ENCODE assay signal across 1 cellular context in genomic region chr1:23539698-23540266, GRCh38.
TF ChIP-seq lines count a peak whose summit lies in the region.

No MANE protein-coding gene starts in this region.

TF ChIP-seq in WTC11, 78 proteins besides CTCF, POLR2A, EP300 and RAD21 (continued from another document):
- peak; percentile 96 for TF ChIP-seq ZBTB21 (CRISPR knock-in tag; IDR thresholded peaks at IDR 0.05; ENCODE audit: borderline replicate concordance)
- no peak for TF ChIP-seq IRF1 (CRISPR knock-in tag; IDR thresholded peaks at IDR 0.05)
- TF ChIP-seq SP1 (CRISPR knock-in tag; conservative IDR thresholded peaks at IDR 0.05): peak; percentile 35; the same call in 1 of the 2 replicates
- no peak for TF ChIP-seq ESRRA (CRISPR knock-in tag; IDR thresholded peaks at IDR 0.05; ENCODE audit: borderline replicate concordance)
- 0 out of 2 replicates have a peak, but pooled peaks have one; percentile 36 for TF ChIP-seq ZNF121 (CRISPR knock-in tag; IDR thresholded peaks at IDR 0.05)
- no peak for TF ChIP-seq ELF4 (CRISPR knock-in tag; IDR thresholded peaks at IDR 0.05; ENCODE audit: low read depth)
TF ChIP-seq in WTC11: peak in this region for 4.
